ENCODE assay signal across 2 cellular contexts in genomic region chr18:63963610-63964256, GRCh38.
TF ChIP-seq lines count a peak whose summit lies in the region.

No MANE protein-coding gene starts in this region.

TF ChIP-seq in A549, 52 proteins besides CTCF, POLR2A, EP300 and RAD21:
- TF ChIP-seq RARB (CRISPR knock-in tag; IDR thresholded peaks at IDR 0.05) = no peak
- no peak for TF ChIP-seq NR3C1 (IDR thresholded peaks at IDR 0.05)
- TF ChIP-seq E2F6 (IDR thresholded peaks at IDR 0.05; ENCODE audit: borderline replicate concordance, low read depth) = no peak
- TF ChIP-seq POLR2AphosphoS2 (conservative IDR thresholded peaks at IDR 0.05; ENCODE audit: low read length) = no peak
- TF ChIP-seq ZC3H11A (IDR thresholded peaks at IDR 0.05) = no peak
- TF ChIP-seq BHLHE40 (IDR thresholded peaks at IDR 0.05; ENCODE audit: low read depth, low read length) = no peak
- TF ChIP-seq KDM5A (IDR thresholded peaks at IDR 0.05) = no peak
- TF ChIP-seq JUN (IDR thresholded peaks at IDR 0.05) = no peak
- TF ChIP-seq RCOR1 (IDR thresholded peaks at IDR 0.05; ENCODE audit: low read depth, low read length) = no peak
- TF ChIP-seq EHF (CRISPR knock-in tag; IDR thresholded peaks at IDR 0.05) = no peak
- no peak for TF ChIP-seq HEYL (CRISPR knock-in tag; IDR thresholded peaks at IDR 0.05)
- no peak for TF ChIP-seq CHD2 (IDR thresholded peaks at IDR 0.05; ENCODE audit: low read length, partially characterized antibody)
TF ChIP-seq in A549: peak in this region for 0.

TF ChIP-seq in H1, 55 proteins besides CTCF, POLR2A, EP300 and RAD21:
- TF ChIP-seq TAF1 (IDR thresholded peaks at IDR 0.05; ENCODE audit: low read depth, low read length) (no peak), TAF7 (optimal IDR thresholded peaks at IDR 0.05; ENCODE audit: borderline replicate concordance, low read depth, low read length) (no peak), GTF2F1 (IDR thresholded peaks at IDR 0.05; ENCODE audit: borderline replicate concordance, low read depth, low read length) (no peak), EGR1 (IDR thresholded peaks at IDR 0.05; ENCODE audit: borderline replicate concordance, low read depth, low read length) (no peak), ZNF274 (IDR thresholded peaks at IDR 0.05; ENCODE audit: borderline replicate concordance, extremely low read depth, low read length) (no peak), USF2 (IDR thresholded peaks at IDR 0.05; ENCODE audit: low read length) (no peak), BACH1 (IDR thresholded peaks at IDR 0.05; ENCODE audit: low read length) (no peak), SP2 (IDR thresholded peaks at IDR 0.05; ENCODE audit: low read length) (no peak)
